8 cellular contexts compared by ENCODE assay signal in the genomic region with DNA sequence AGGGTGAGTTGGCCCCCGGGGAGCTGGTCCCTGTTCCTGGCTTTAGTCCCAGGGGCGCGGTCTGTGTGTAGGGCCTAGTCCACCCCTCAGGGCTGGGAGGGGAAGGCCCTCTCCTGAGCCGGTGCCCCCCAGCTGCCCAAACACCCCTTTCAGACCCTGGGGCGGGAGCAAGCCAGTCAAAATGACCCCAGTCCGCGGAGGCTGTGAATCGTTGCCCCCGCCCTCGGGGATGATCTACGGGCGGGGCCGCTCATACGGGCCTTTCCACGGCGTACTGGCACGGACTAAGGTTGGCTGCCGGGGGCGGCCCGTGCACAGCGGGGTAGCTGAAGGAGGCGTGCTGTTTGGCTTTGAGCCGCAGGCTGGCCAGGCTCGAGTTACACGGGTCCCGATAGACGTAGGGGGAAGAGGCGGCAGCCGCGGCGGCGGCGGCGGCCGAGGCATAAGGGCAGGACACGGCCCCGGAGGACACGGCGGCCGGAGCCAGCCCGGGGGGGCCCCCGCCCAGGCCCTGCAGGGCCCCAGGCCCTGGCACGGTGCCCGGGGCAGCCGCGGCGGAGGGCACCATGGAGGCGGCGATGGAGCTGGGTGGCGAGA. TPM values are rescaled to one million over a fixed set of nuclear protein-coding genes. Genes with fewer than 3 reads are reported as not detected.
DNase-seq lines count a peak whose midpoint lies in the region; ATAC-seq and TF ChIP-seq lines count a peak whose summit lies in the region.

No MANE protein-coding gene starts in this region.

- H3K27me3 ChIP-seq in left ventricle myocardium inferior (ENCODE audit: low read depth): peaks cover 68% of the 10 kb centered on the region

- intact Hi-C loops in left ventricle myocardium inferior (cut with micrococcal nuclease) (no loop called here), sciatic nerve (cut with DNase I) (loop anchor here (5.0 kb wide), 1 partner anchor 122 kb away; no protein-coding TSS in a partner anchor)

- H3K4me1 ChIP-seq in left ventricle myocardium inferior: peaks cover 36% of the 10 kb centered on the region

- DNase-seq in NCI-H2081 (lab: John Stamatoyannopoulos, UW) (peak; percentile 65 to 68), NCI-H2081 treated with DMSO at 0.1 percent for 48 hours (lab: John Stamatoyannopoulos, UW) (no peak), NCI-H446 treated with DMSO at 0.1 percent for 48 hours (lab: John Stamatoyannopoulos, UW) (peak; percentile 13), left ventricle myocardium inferior (peak; percentile 31), sciatic nerve (ENCODE audit: low spot score) (peak; percentile 65), SIG-M5 (lab: John Stamatoyannopoulos, UW) (no peak), NCI-H526 treated with DMSO at 0.1 percent for 48 hours (lab: John Stamatoyannopoulos, UW) (no peak)
- DNase-seq in activated naive CD4-positive, alpha-beta T cell treated with anti-CD3 and anti-CD28 coated beads, Interleukin-2, amount 50 U/mL, for 16 hours: peak; percentile 47

- H3K9me3 ChIP-seq in left ventricle myocardium inferior (replicated peaks): no peaks in the 10 kb centered on the region

- H3K36me3 ChIP-seq in left ventricle myocardium inferior: no peaks in the 10 kb centered on the region

- H3K27ac ChIP-seq in left ventricle myocardium inferior (replicated peaks): no peak overlapping the region

- no peak for TF ChIP-seq CTCF in left ventricle myocardium inferior (IDR thresholded peaks at IDR 0.05; ENCODE audit: borderline replicate concordance)

- ATAC-seq in sciatic nerve: peak; percentile 3

- H3K4me3 ChIP-seq in left ventricle myocardium inferior: peak overlapping the region; percentile 66

RNA-seq across cellular contexts. Expression of gene ELOVL3, which starts 4.3 kb away (rescaled TPM):
- total RNA-seq in left ventricle myocardium inferior (not detected), sciatic nerve (not detected)

RNA-seq across cellular contexts. Expression of gene PITX3, which starts 10.9 kb away (rescaled TPM):
- 0.85 TPM for total RNA-seq in left ventricle myocardium inferior
- total RNA-seq in sciatic nerve: not detected

RNA-seq across cellular contexts. Expression of gene GBF1, which starts 15.0 kb away (rescaled TPM):
- total RNA-seq in left ventricle myocardium inferior: 43.2 TPM
- total RNA-seq in sciatic nerve: 39.5 TPM

Comparison
In these comparisons a context has a peak if more than half of its experiments do, and no peak if none do; other contexts are left out.
1. DNase-seq: peak in NCI-H2081 (2 of 2), NCI-H446 treated with DMSO at 0.1 percent for 48 hours (single experiment), activated naive CD4-positive, alpha-beta T cell treated with anti-CD3 and anti-CD28 coated beads, Interleukin-2, amount 50 U/mL, for 16 hours (single experiment), left ventricle myocardium inferior (single experiment) and sciatic nerve (single experiment); none in NCI-H2081 treated with DMSO at 0.1 percent for 48 hours (single experiment), SIG-M5 (single experiment) and NCI-H526 treated with DMSO at 0.1 percent for 48 hours (single experiment).